1 cellular context compared by ENCODE assay signal in the genomic region with DNA sequence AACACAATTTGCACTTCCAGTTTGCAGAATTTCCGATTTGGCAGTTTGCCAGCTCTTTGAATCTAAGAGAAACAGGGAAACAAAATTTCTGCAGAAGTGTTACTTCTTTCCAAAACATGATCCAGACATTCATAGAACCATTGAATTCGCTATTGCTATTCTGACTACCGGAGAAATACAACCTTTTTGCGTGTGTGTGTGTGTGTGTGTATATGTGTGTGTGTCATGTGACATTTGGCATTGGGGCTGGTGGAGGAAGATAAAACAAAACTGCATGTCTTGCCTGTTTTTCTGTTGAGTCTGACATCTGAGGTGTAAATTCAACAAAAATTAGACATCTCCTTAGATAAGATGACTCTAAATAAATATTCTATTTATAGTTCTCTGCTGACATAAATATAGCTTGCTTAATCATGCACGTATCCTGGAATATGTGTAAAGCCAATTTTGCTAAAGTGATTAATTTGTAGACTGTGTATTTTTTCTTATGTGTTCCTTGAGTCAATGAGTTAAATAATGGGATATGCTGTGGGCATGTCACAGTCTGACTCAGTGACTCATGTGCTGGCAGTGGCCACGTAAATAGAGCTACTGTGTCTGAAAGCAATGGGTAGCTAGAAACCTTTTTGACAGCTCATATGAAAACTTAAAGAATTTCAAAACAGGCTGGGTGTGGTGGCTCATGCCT.
TF ChIP-seq lines count a peak whose summit lies in the region.

No MANE protein-coding gene starts in this region.

TF ChIP-seq in K562, 482 proteins besides CTCF, POLR2A, EP300 and RAD21 (continued from another document and continues in another):
- TF ChIP-seq, protein P1, sequence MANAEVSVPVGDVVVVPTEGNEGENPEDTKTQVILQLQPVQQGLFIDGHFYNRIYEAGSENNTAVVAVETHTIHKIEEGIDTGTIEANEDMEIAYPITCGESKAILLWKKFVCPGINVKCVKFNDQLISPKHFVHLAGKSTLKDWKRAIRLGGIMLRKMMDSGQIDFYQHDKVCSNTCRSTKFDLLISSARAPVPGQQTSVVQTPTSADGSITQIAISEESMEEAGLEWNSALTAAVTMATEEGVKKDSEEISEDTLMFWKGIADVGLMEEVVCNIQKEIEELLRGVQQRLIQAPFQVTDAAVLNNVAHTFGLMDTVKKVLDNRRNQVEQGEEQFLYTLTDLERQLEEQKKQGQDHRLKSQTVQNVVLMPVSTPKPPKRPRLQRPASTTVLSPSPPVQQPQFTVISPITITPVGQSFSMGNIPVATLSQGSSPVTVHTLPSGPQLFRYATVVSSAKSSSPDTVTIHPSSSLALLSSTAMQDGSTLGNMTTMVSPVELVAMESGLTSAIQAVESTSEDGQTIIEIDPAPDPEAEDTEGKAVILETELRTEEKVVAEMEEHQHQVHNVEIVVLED (CRISPR knock-in tag; IDR thresholded peaks at IDR 0.05): no peak
- TF ChIP-seq RAD51 (IDR thresholded peaks at IDR 0.05; ENCODE audit: borderline replicate concordance, low read depth) (peak; percentile 89), JUND (IDR thresholded peaks at IDR 0.05; ENCODE audit: borderline replicate concordance, low read depth, low read length) (peak; percentile 68; the same call in 1 of the 2 replicates), JUND (tag; IDR thresholded peaks at IDR 0.05; ENCODE audit: borderline replicate concordance, low read depth, low read length) (peak; percentile 48; the same call in 1 of the 3 replicates), IFI16 (CRISPR knock-in tag; IDR thresholded peaks at IDR 0.05) (no peak), FOXP4 (CRISPR knock-in tag; IDR thresholded peaks at IDR 0.05; ENCODE audit: borderline replicate concordance) (no peak), SLC30A9 (CRISPR knock-in tag; IDR thresholded peaks at IDR 0.05) (no peak), ZNF511 (CRISPR knock-in tag; IDR thresholded peaks at IDR 0.05) (no peak), ZNF24 (IDR thresholded peaks at IDR 0.05) (no peak), ZNF165 (CRISPR knock-in tag; IDR thresholded peaks at IDR 0.05; ENCODE audit: borderline replicate concordance) (no peak), TBP (optimal IDR thresholded peaks at IDR 0.05; ENCODE audit: low read depth, low read length) (no peak), ZSCAN29 (IDR thresholded peaks at IDR 0.05) (no peak), MYC (IDR thresholded peaks at IDR 0.05; ENCODE audit: low read depth, low read length) (0 out of 2 replicates have a peak, but pooled peaks have one; percentile 19), MYC (CRISPR knock-in tag; IDR thresholded peaks at IDR 0.05; ENCODE audit: borderline replicate concordance, low read depth) (no peak), ZNF217 (CRISPR knock-in tag; IDR thresholded peaks at IDR 0.05) (no peak), STAT5B (CRISPR knock-in tag; IDR thresholded peaks at IDR 0.05) (no peak), U2AF1 (optimal IDR thresholded peaks at IDR 0.05; ENCODE audit: low read depth, low read length) (no peak), GATAD2A (IDR thresholded peaks at IDR 0.05) (peak; percentile 76), THRAP3 (IDR thresholded peaks at IDR 0.05; ENCODE audit: borderline replicate concordance) (no peak), CREBBP (IDR thresholded peaks at IDR 0.05; ENCODE audit: low read depth, low read length) (no peak), HMGXB4 (CRISPR knock-in tag; IDR thresholded peaks at IDR 0.05) (no peak), SMAD2 (IDR thresholded peaks at IDR 0.05; ENCODE audit: low read depth, low read length) (no peak), SIN3A (IDR thresholded peaks at IDR 0.05; ENCODE audit: borderline replicate concordance in 2 of 2, control insufficient read depth in 1 of 2, low read depth in 2 of 2, low read length in 2 of 2) (no peak), HDAC6 (IDR thresholded peaks at IDR 0.05; ENCODE audit: low read depth, low read length) (no peak), KLF16 (IDR thresholded peaks at IDR 0.05) (no peak), RB1 (IDR thresholded peaks at IDR 0.05; ENCODE audit: low read depth) (no peak), KLF13 (tag; IDR thresholded peaks at IDR 0.05; ENCODE audit: borderline replicate concordance, low read depth) (no peak), ZNF282 (CRISPR knock-in tag; IDR thresholded peaks at IDR 0.05) (no peak), VEZF1 (CRISPR knock-in tag; IDR thresholded peaks at IDR 0.05) (peak; percentile 39; the same call in 1 of the 2 replicates), RFX7 (CRISPR knock-in tag; IDR thresholded peaks at IDR 0.05) (no peak), ZBED1 (IDR thresholded peaks at IDR 0.05) (no peak), YBX1 (IDR thresholded peaks at IDR 0.05) (no peak), KHSRP (IDR thresholded peaks at IDR 0.05) (no peak; the same call in 1 of the 2 replicates), BRCA1 (IDR thresholded peaks at IDR 0.05) (no peak), BRCA1 (CRISPR knock-in tag; IDR thresholded peaks at IDR 0.05) (no peak), CTBP1 (IDR thresholded peaks at IDR 0.05; ENCODE audit: borderline replicate concordance) (no peak), SMAD4 (CRISPR knock-in tag; conservative IDR thresholded peaks at IDR 0.05) (peak; percentile 60; the same call in 1 of the 2 replicates), ELK3 (CRISPR knock-in tag; IDR thresholded peaks at IDR 0.05) (no peak), POU5F1 (IDR thresholded peaks at IDR 0.05; ENCODE audit: borderline replicate concordance, low read depth, low read length, partially characterized antibody) (no peak), NCOA6 (IDR thresholded peaks at IDR 0.05) (0 out of 2 replicates have a peak, but pooled peaks have one; percentile 22), ERF (CRISPR knock-in tag; IDR thresholded peaks at IDR 0.05) (no peak), HDAC2 (IDR thresholded peaks at IDR 0.05) (peak; percentile 60), GABPB1 (CRISPR knock-in tag; IDR thresholded peaks at IDR 0.05) (no peak), FOXA1 (IDR thresholded peaks at IDR 0.05; ENCODE audit: borderline replicate concordance) (no peak), FOXK2 (conservative IDR thresholded peaks at IDR 0.05 in 1 of 2, IDR thresholded peaks at IDR 0.05 in 1 of 2; ENCODE audit: low read depth in 2 of 2) (peak; percentile 52 to 83; a peak in 3 of 4 replicates)
- TF ChIP-seq, protein P2, sequence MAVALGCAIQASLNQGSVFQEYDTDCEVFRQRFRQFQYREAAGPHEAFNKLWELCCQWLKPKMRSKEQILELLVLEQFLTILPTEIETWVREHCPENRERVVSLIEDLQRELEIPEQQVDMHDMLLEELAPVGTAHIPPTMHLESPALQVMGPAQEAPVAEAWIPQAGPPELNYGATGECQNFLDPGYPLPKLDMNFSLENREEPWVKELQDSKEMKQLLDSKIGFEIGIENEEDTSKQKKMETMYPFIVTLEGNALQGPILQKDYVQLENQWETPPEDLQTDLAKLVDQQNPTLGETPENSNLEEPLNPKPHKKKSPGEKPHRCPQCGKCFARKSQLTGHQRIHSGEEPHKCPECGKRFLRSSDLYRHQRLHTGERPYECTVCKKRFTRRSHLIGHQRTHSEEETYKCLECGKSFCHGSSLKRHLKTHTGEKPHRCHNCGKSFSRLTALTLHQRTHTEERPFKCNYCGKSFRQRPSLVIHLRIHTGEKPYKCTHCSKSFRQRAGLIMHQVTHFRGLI (CRISPR knock-in tag; IDR thresholded peaks at IDR 0.05): peak; percentile 16; the same call in 1 of the 2 replicates
- TF ChIP-seq, protein P3, sequence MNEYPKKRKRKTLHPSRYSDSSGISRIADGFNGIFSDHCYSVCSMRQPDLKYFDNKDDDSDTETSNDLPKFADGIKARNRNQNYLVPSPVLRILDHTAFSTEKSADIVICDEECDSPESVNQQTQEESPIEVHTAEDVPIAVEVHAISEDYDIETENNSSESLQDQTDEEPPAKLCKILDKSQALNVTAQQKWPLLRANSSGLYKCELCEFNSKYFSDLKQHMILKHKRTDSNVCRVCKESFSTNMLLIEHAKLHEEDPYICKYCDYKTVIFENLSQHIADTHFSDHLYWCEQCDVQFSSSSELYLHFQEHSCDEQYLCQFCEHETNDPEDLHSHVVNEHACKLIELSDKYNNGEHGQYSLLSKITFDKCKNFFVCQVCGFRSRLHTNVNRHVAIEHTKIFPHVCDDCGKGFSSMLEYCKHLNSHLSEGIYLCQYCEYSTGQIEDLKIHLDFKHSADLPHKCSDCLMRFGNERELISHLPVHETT (CRISPR knock-in tag; conservative IDR thresholded peaks at IDR 0.05 in 1 of 2, IDR thresholded peaks at IDR 0.05 in 1 of 2): no peak
- TF ChIP-seq, protein P4, sequence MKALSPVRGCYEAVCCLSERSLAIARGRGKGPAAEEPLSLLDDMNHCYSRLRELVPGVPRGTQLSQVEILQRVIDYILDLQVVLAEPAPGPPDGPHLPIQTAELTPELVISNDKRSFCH (CRISPR knock-in tag; IDR thresholded peaks at IDR 0.05): no peak
- TF ChIP-seq, protein P4 (tag; IDR thresholded peaks at IDR 0.05): no peak
- TF ChIP-seq, protein P5, sequence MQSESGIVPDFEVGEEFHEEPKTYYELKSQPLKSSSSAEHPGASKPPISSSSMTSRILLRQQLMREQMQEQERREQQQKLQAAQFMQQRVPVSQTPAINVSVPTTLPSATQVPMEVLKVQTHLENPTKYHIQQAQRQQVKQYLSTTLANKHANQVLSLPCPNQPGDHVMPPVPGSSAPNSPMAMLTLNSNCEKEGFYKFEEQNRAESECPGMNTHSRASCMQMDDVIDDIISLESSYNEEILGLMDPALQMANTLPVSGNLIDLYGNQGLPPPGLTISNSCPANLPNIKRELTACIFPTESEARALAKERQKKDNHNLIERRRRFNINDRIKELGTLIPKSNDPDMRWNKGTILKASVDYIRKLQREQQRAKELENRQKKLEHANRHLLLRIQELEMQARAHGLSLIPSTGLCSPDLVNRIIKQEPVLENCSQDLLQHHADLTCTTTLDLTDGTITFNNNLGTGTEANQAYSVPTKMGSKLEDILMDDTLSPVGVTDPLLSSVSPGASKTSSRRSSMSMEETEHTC (IDR thresholded peaks at IDR 0.05): peak; percentile 52
